Comparison of ENCODE assay signal across 11 cellular contexts in the genomic region with DNA sequence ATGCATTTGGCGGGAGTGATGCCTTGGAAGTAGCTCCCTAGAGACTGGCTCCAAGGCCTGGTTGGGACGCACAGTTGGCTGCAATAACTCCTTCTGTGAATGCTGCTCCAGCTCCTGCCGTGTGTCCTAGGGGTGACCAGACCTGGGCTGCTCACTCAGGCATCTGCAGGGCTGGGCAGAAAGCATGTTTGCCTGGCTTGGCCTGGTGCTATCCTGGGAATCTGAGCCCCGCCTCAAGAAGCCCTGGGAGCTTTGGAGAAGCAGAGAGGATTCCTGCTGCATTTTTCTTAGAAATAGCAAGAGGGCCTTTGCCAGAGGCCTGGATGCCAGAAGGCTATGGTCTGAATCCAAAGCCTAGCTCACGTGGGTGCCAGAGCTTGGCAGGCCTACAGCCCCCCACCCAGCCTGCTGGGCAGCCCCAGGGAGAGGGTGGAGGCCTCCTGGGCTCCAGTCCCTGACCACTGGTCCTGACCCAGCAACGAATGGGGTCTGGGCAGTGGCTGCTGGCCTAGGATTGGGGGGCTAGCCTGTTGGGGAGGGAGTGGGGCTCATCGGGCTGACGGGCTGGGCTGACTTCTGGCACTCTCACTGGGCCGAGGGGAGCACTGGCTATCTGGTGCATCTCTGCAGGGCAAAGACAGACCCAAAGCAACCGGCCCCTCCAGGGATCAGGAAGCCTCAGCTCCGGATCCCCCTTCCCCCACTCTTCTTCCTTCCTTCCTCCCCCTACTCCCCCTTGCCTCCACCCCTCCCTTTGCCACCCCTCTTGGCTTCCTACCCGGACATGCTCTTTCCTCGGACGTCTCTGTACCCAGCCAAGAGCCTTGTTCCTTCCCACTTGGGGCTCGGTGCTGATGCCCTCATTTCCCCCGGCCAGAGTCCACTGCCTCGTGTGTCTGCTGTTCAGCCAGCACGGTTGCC. TPM values are rescaled to one million over a fixed set of nuclear protein-coding genes. Genes with fewer than 3 reads are reported as not detected.
DNase-seq lines count a peak whose midpoint lies in the region; ATAC-seq and TF ChIP-seq lines count a peak whose summit lies in the region.
"Had no signal": no experiment of that assay in that cellular context is flagged by ENCODE, and none has a peak within 500 bp of the region (broad histone marks: within the 10 kb centered on the region; RNA-seq: fewer than 3 reads in every experiment).

No MANE protein-coding gene starts in this region.

- no peaks in the 10 kb centered on the region for H3K4me1 Mint-ChIP-seq in activated naive CD4-positive, alpha-beta T cell treated with anti-CD3 and anti-CD28 coated beads for 36 hours (ENCODE audit: low read depth)
- H3K4me1 Mint-ChIP-seq: memory B cell had no signal

- no peaks in the 10 kb centered on the region for H3K36me3 Mint-ChIP-seq in activated naive CD4-positive, alpha-beta T cell treated with anti-CD3 and anti-CD28 coated beads for 36 hours (ENCODE audit: low read depth)
- H3K36me3 Mint-ChIP-seq: memory B cell had no signal

- CTCF ChIA-PET in BJ (lab: Yijun Ruan, JAX) = interaction anchor here (0.6 to 1.9 kb wide), 7 partner anchors 9 to 56 kb away, joined by 3 to 9 read pairs (median 4); no protein-coding TSS in a partner anchor
- CTCF ChIA-PET in activated naive CD4-positive, alpha-beta T cell treated with anti-CD3 and anti-CD28 coated beads for 36 hours (lab: Charles Lee) = no interaction called here

- H3K9me3 ChIP-seq in WERI-Rb-1 (ENCODE audit: severe bottlenecking) = no peaks in the 10 kb centered on the region
- no peaks in the 10 kb centered on the region for H3K9me3 ChIP-seq in heart left ventricle

- no peak for TF ChIP-seq POLR2A in heart left ventricle (IDR thresholded peaks at IDR 0.05)

- H3K27ac ChIP-seq in WERI-Rb-1 = peak overlapping the region; percentile 41
- peak overlapping the region; percentile 27 to 92 (median 84) for H3K27ac ChIP-seq in heart left ventricle

- WGBS in heart left ventricle, 4 donors = 12 to 23% (median 17%) methylated on average over 16 to 18 of the region's 18 CpGs

- DNase-seq in BJ (ENCODE audit: low read depth) = peak; percentile 51
- no peak for DNase-seq in WERI-Rb-1
- DNase-seq in heart left ventricle = peak in 3 of 5 donors; percentile 43 to 65 (median 50)
- DNase-seq in pons (ENCODE audit: low spot score) = peak; percentile 24
- no peak for DNase-seq in NCI-H146 (lab: John Stamatoyannopoulos, UW)
- no peak for DNase-seq in activated naive CD4-positive, alpha-beta T cell treated with anti-CD3 and anti-CD28 coated beads for 36 hours
- DNase-seq in NCI-H1930 (lab: John Stamatoyannopoulos, UW) = no peak
- DNase-seq: activated CD8-positive, alpha-beta memory T cell treated with anti-CD3 and anti-CD28 coated beads, Interleukin-2, amount 50 U/mL, for 48 hours; NK-92 treated with Interleukin-12 subunit alpha and Interleukin-12 subunit beta, amount 100 ng/mL, for 24 hours had no signal

- POLR2A ChIA-PET in BJ (lab: Charles Lee) = interaction anchor here (0.6 kb wide), 1 partner anchor 40 kb away, joined by 4 read pairs; no protein-coding TSS in a partner anchor

- peak in 3 of 4 donors; percentile 18 to 26 (median 21) for ATAC-seq in heart left ventricle
- no peak for ATAC-seq in HG03442 (IDR thresholded peaks at IDR 0.05; ENCODE audit: unreplicated experiment)

- intact Hi-C loops in heart left ventricle (cut with DNase I) = no loop called here
- intact Hi-C loops in activated naive CD4-positive, alpha-beta T cell treated with anti-CD3 and anti-CD28 coated beads for 36 hours (cut with micrococcal nuclease) = no loop called here

- no peaks in the 10 kb centered on the region for H3K27me3 Mint-ChIP-seq in activated naive CD4-positive, alpha-beta T cell treated with anti-CD3 and anti-CD28 coated beads for 36 hours (ENCODE audit: low read depth)

- peaks cover 26 to 99% (median 87%) of the 10 kb centered on the region in 12 donors for H3K4me1 ChIP-seq in heart left ventricle

- TF ChIP-seq CTCF in BJ (IDR thresholded peaks at IDR 0.05; ENCODE audit: insufficient read depth, low read depth, low read length) (0 out of 2 replicates have a peak, but pooled peaks have one; percentile 13), WERI-Rb-1 (IDR thresholded peaks at IDR 0.05; ENCODE audit: low read depth, low read length) (no peak), heart left ventricle (IDR thresholded peaks at IDR 0.05) (no peak)

- H3K27me3 ChIP-seq in BJ (ENCODE audit: control insufficient read depth, insufficient read depth, low read length) = no peaks in the 10 kb centered on the region
- no peaks in the 10 kb centered on the region for H3K27me3 ChIP-seq in WERI-Rb-1 (ENCODE audit: insufficient read depth, low read depth, severe bottlenecking)
- H3K27me3 ChIP-seq in heart left ventricle = no peaks in the 10 kb centered on the region

- no peak overlapping the region for H3K27ac Mint-ChIP-seq in activated naive CD4-positive, alpha-beta T cell treated with anti-CD3 and anti-CD28 coated beads for 36 hours
- H3K27ac Mint-ChIP-seq: memory B cell had no signal

- H3K4me3 ChIP-seq in BJ (ENCODE audit: low read depth, low read length) = no peak overlapping the region
- H3K4me3 ChIP-seq in WERI-Rb-1 (ENCODE audit: low read depth, low read length) = no peak overlapping the region
- peak overlapping the region in 1 of 12 donors; percentile 15 for H3K4me3 ChIP-seq in heart left ventricle

- H3K4me3 Mint-ChIP-seq in activated naive CD4-positive, alpha-beta T cell treated with anti-CD3 and anti-CD28 coated beads for 36 hours = no peak overlapping the region
- H3K4me3 Mint-ChIP-seq: memory B cell had no signal

- H3K36me3 ChIP-seq in BJ (ENCODE audit: control insufficient read depth, insufficient read depth, low read length) (no peaks in the 10 kb centered on the region; the same call in 1 of the 2 replicates), WERI-Rb-1 (peaks cover 97% of the 10 kb centered on the region), heart left ventricle (no peaks in the 10 kb centered on the region)

- H3K9me3 Mint-ChIP-seq in activated naive CD4-positive, alpha-beta T cell treated with anti-CD3 and anti-CD28 coated beads for 36 hours = no peaks in the 10 kb centered on the region
- H3K9me3 Mint-ChIP-seq: memory B cell had no signal

RNA-seq across cellular contexts. Expression of gene SEMA3F, which starts 10.5 kb away (rescaled TPM):
- polyA plus RNA-seq in BJ (2011; rRNA removed) = 7.4 and 11.4 TPM in 2 replicates
- polyA minus RNA-seq in BJ (2011; rRNA and poly(A)+ RNA removed) = 8.7 and 10.4 TPM in 2 replicates
- total RNA-seq in heart left ventricle = 10 to 100 TPM in 6 of 9 donors, 1 to 10 TPM in 3; 6.1 to 94.1 (median 11.3) TPM
- 10 to 100 TPM in 1 of 2 donors, 1 to 10 TPM in 1; 9.3 to 23.9 TPM for polyA plus RNA-seq in heart left ventricle
- not detected for total RNA-seq in activated naive CD4-positive, alpha-beta T cell treated with anti-CD3 and anti-CD28 coated beads for 36 hours

RNA-seq across cellular contexts. Expression of gene GNAT1, which starts 25.8 kb away (rescaled TPM):
- polyA plus RNA-seq in BJ (2011; rRNA removed) = not detected in 2 replicates
- polyA minus RNA-seq in BJ (2011; rRNA and poly(A)+ RNA removed) = not detected in 2 replicates
- under 1 TPM in 1 of 9 donors, not detected in 8; 0.40 TPM for total RNA-seq in heart left ventricle
- not detected for polyA plus RNA-seq in heart left ventricle
- total RNA-seq in activated naive CD4-positive, alpha-beta T cell treated with anti-CD3 and anti-CD28 coated beads for 36 hours = not detected

RNA-seq across cellular contexts. Expression of gene SLC38A3, which starts 39.4 kb away (rescaled TPM):
- polyA plus RNA-seq in BJ (2011; rRNA removed) = 0.17 and 0.22 TPM in 2 replicates
- polyA minus RNA-seq in BJ (2011; rRNA and poly(A)+ RNA removed) = 0.28 TPM in 1 of 2 replicates, not detected in the other
- 10 to 100 TPM in 3 of 9 donors, 1 to 10 TPM in 6; 3.6 to 14.8 (median 8.4) TPM for total RNA-seq in heart left ventricle
- 1 to 10 TPM; 1.0 to 8.8 TPM for polyA plus RNA-seq in heart left ventricle
- total RNA-seq in activated naive CD4-positive, alpha-beta T cell treated with anti-CD3 and anti-CD28 coated beads for 36 hours = not detected

Comparison
In these comparisons a context has a peak if more than half of its experiments do, and no peak if none do; other contexts are left out.
1. DNase-seq: peak in BJ (single experiment), heart left ventricle (3 of 5) and pons (single experiment); none in WERI-Rb-1 (single experiment), NCI-H146 (single experiment), activated naive CD4-positive, alpha-beta T cell treated with anti-CD3 and anti-CD28 coated beads for 36 hours (single experiment) and NCI-H1930 (0 of 2).
2. RNA of gene SEMA3F, which starts 10.5 kb away (total RNA-seq): 6.1 to 94.1 TPM in heart left ventricle; not detected in activated naive CD4-positive, alpha-beta T cell treated with anti-CD3 and anti-CD28 coated beads for 36 hours; every median in the first group is over 4 times any median in the second.
3. RNA of gene SLC38A3, which starts 39.4 kb away (total RNA-seq): 3.6 to 14.8 TPM in heart left ventricle; not detected in activated naive CD4-positive, alpha-beta T cell treated with anti-CD3 and anti-CD28 coated beads for 36 hours; every median in the first group is over 4 times any median in the second.